In genomic region chr19:12806242-12807131, GRCh38 we compare ENCODE assay signal across 8 cellular contexts. TPM values are rescaled to one million over a fixed set of nuclear protein-coding genes. Genes with fewer than 3 reads are reported as not detected.
DNase-seq lines count a peak whose midpoint lies in the region; ATAC-seq and TF ChIP-seq lines count a peak whose summit lies in the region.

Gene RNASEH2A, plus strand, starts transcription at chr19:12806584. Its CDS starts 90 bp downstream, at chr19:12806674.

- H3K36me3 Mint-ChIP-seq in WTC11, result peaks cover 18% of the 10 kb centered on the region

- no peaks in the 10 kb centered on the region for H3K9me3 Mint-ChIP-seq in WTC11

- H3K4me1 Mint-ChIP-seq in WTC11, result peaks cover 18% of the 10 kb centered on the region

- peak within 1 kb of the TSS; percentile 93 for H3K27ac Mint-ChIP-seq in WTC11

- peak within 1 kb of the TSS; percentile 96 for H3K4me3 Mint-ChIP-seq in WTC11

- CTCF ChIA-PET in WTC11 (lab: Charles Lee), result interaction anchor here (0.5 to 2.2 kb wide), 15 partner anchors 9 to 883 kb away, joined by 3 to 17 read pairs (median 6); partner anchors contain the start of genes HOOK2 and RTBDN

- peak; percentile 54 to 77 for DNase-seq in NCI-H187 (lab: John Stamatoyannopoulos, UW)
- no peak for DNase-seq in NCI-H187 treated with DMSO at 0.1 percent for 48 hours (lab: John Stamatoyannopoulos, UW)
- peak; percentile 85 for DNase-seq in NCI-H2196 treated with DMSO at 0.1 percent for 48 hours (lab: John Stamatoyannopoulos, UW; ENCODE audit: unreplicated experiment)
- DNase-seq in WTC11 (ENCODE audit: low spot score), result peak; percentile 91
- DNase-seq in central memory CD4-positive, alpha-beta T cell, result peak; percentile 81
- peak; percentile 94 for DNase-seq in iris pigment epithelial cell (ENCODE audit: low read depth)
- peak; percentile 78 to 86 for DNase-seq in stimulated activated CD4-positive, alpha-beta T cell treated with anti-CD3 and anti-CD28 coated beads, Interleukin-12 subunit alpha, Interleukin-12 subunit beta, amount 100 ng/mL, for 24 hours (ENCODE audit: low read depth in 2 of 2)

- no peak for TF ChIP-seq CTCF in WTC11 (IDR thresholded peaks at IDR 0.05)

- POLR2A ChIA-PET in WTC11 (lab: Charles Lee), result interaction anchor here (0.6 to 1.9 kb wide), 8 partner anchors 9 to 512 kb away, joined by 3 to 10 read pairs (median 4); partner anchors contain the start of gene DNASE2

- ATAC-seq in HG03095 (IDR thresholded peaks at IDR 0.05; ENCODE audit: unreplicated experiment) (peak; percentile 55), WTC11 (peak; percentile 89)

- H3K27me3 Mint-ChIP-seq in WTC11 (ENCODE audit: low read depth), result peaks cover 4% of the 10 kb centered on the region; the same call in 1 of the 2 replicates

TF ChIP-seq in WTC11, 78 proteins besides CTCF, POLR2A, EP300 and RAD21 (continues in another document):
- TF ChIP-seq AR (CRISPR knock-in tag; IDR thresholded peaks at IDR 0.05) (no peak), GRHL2 (CRISPR knock-in tag; IDR thresholded peaks at IDR 0.05; ENCODE audit: insufficient replicate concordance, severe bottlenecking) (no peak), MYBL2 (CRISPR knock-in tag; IDR thresholded peaks at IDR 0.05) (no peak), ELF4 (CRISPR knock-in tag; IDR thresholded peaks at IDR 0.05; ENCODE audit: low read depth) (no peak), JAZF1 (CRISPR knock-in tag; IDR thresholded peaks at IDR 0.05) (no peak), RELA (CRISPR knock-in tag; IDR thresholded peaks at IDR 0.05; ENCODE audit: borderline replicate concordance) (no peak; the same call in 1 of the 2 replicates), NFATC4 (CRISPR knock-in tag; IDR thresholded peaks at IDR 0.05) (no peak), RORB (CRISPR knock-in tag; IDR thresholded peaks at IDR 0.05) (no peak), ZMAT4 (CRISPR knock-in tag; IDR thresholded peaks at IDR 0.05) (no peak), NR2C2 (CRISPR knock-in tag; IDR thresholded peaks at IDR 0.05) (no peak), ZNF396 (CRISPR knock-in tag; IDR thresholded peaks at IDR 0.05; ENCODE audit: borderline replicate concordance) (no peak), E2F1 (CRISPR knock-in tag; IDR thresholded peaks at IDR 0.05) (0 out of 2 replicates have a peak, but pooled peaks have one; percentile 78), ZNF532 (CRISPR knock-in tag; IDR thresholded peaks at IDR 0.05; ENCODE audit: borderline replicate concordance) (no peak), ZBTB21 (CRISPR knock-in tag; IDR thresholded peaks at IDR 0.05; ENCODE audit: borderline replicate concordance) (no peak; the same call in 1 of the 2 replicates), ZBTB43 (CRISPR knock-in tag; IDR thresholded peaks at IDR 0.05) (no peak), HMGA2 (CRISPR knock-in tag; IDR thresholded peaks at IDR 0.05) (no peak), USF2 (CRISPR knock-in tag; IDR thresholded peaks at IDR 0.05) (0 out of 2 replicates have a peak, but pooled peaks have one; percentile 30), CBFB (CRISPR knock-in tag; IDR thresholded peaks at IDR 0.05; ENCODE audit: low read depth) (peak; percentile 76; the same call in 1 of the 2 replicates), NFE2L1 (CRISPR knock-in tag; IDR thresholded peaks at IDR 0.05) (peak; percentile 58; the same call in 1 of the 2 replicates), KAT7 (CRISPR knock-in tag; IDR thresholded peaks at IDR 0.05; ENCODE audit: borderline replicate concordance) (no peak), USF1 (CRISPR knock-in tag; IDR thresholded peaks at IDR 0.05) (peak; percentile 30; the same call in 1 of the 2 replicates), ZNF121 (CRISPR knock-in tag; IDR thresholded peaks at IDR 0.05) (no peak)

RNA-seq across cellular contexts. Expression of gene RNASEH2A, which starts in this region (rescaled TPM):
- total RNA-seq in WTC11 (2021), result 71.3 to 78.2 TPM (median 72.9 TPM) in 3 replicates
